18 cellular contexts compared by ENCODE assay signal in genomic region chr14:53814371-53814770, GRCh38.
A peak's percentile ranks its signal among the peaks of the same experiment; 100 is the strongest.
DNase-seq lines count a peak whose midpoint lies in the region; ATAC-seq and TF ChIP-seq lines count a peak whose summit lies in the region.
"Had no signal": no experiment of that assay in that cellular context is flagged by ENCODE, and none has a peak within 500 bp of the region (broad histone marks: within the 10 kb centered on the region; RNA-seq: fewer than 3 reads in every experiment).

No MANE protein-coding gene starts in this region.

- ATAC-seq in HG02623 (IDR thresholded peaks at IDR 0.05; ENCODE audit: unreplicated experiment) (no peak), HG03520 (IDR thresholded peaks at IDR 0.05; ENCODE audit: unreplicated experiment) (no peak)

- no peaks in the 10 kb centered on the region for H3K4me1 ChIP-seq in trophoblast cell (ENCODE audit: control insufficient read depth in 1 of 2, insufficient read depth in 2 of 2, low read length in 2 of 2)

- H2BK120ac ChIP-seq in trophoblast cell (ENCODE audit: insufficient read depth, low read length, poor library complexity) = no peak overlapping the region

- no peaks in the 10 kb centered on the region for H3K79me2 ChIP-seq in trophoblast cell (ENCODE audit: control insufficient read depth, insufficient read depth, low read length, poor library complexity)

- H4K8ac ChIP-seq in trophoblast cell (ENCODE audit: low read depth, low read length) = no peak overlapping the region

- H3K4me3 ChIP-seq in BJ (ENCODE audit: low read depth, low read length) = no peak overlapping the region
- H3K4me3 ChIP-seq in astrocyte of the spinal cord (ENCODE audit: low read depth, low read length) = no peak overlapping the region
- H3K4me3 ChIP-seq in trophoblast cell (ENCODE audit: low read depth, low read length) = no peak overlapping the region

- H3K36me3 ChIP-seq in BJ (ENCODE audit: control insufficient read depth, insufficient read depth, low read length) = no peaks in the 10 kb centered on the region
- H3K36me3 ChIP-seq in trophoblast cell (ENCODE audit: control insufficient read depth in 1 of 2, insufficient read depth in 2 of 2, low read length in 2 of 2) = no peaks in the 10 kb centered on the region

- in situ Hi-C loops in astrocyte of the spinal cord (cut with HindIII; ENCODE audit: low sequenced_read_pairs) = no loop called here

- H3K27me3 ChIP-seq in BJ (ENCODE audit: control insufficient read depth, insufficient read depth, low read length) (peaks cover 4% of the 10 kb centered on the region), trophoblast cell (ENCODE audit: insufficient read depth, low read length) (no peaks in the 10 kb centered on the region)

- POLR2A ChIA-PET in BJ (lab: Charles Lee) = no interaction called here

- H3K9ac ChIP-seq in trophoblast cell (ENCODE audit: low read length) = no peak overlapping the region

- TF ChIP-seq CTCF in BJ (IDR thresholded peaks at IDR 0.05; ENCODE audit: insufficient read depth, low read depth, low read length) = no peak
- TF ChIP-seq CTCF in astrocyte of the spinal cord (IDR thresholded peaks at IDR 0.05; ENCODE audit: low read depth, low read length) = no peak

- H3K4ac ChIP-seq in trophoblast cell (ENCODE audit: low read depth, low read length) = no peak overlapping the region

- H2BK12ac ChIP-seq in trophoblast cell (ENCODE audit: low read length) = no peak overlapping the region

- H3K23ac ChIP-seq in trophoblast cell (ENCODE audit: low read length) = no peak overlapping the region

- WGBS in trophoblast cell (ENCODE audit: extremely low coverage, insufficient coverage, insufficient read length) = no CpG with 5 or more reads among the region's 4 CpGs

- no peak overlapping the region for H3K14ac ChIP-seq in trophoblast cell (ENCODE audit: low read length)

- no peak overlapping the region for H3K4me2 ChIP-seq in trophoblast cell (ENCODE audit: low read length)

- no peak overlapping the region for H2AFZ ChIP-seq in trophoblast cell (ENCODE audit: insufficient read depth, low read length, poor library complexity)

- no peak overlapping the region for H3K18ac ChIP-seq in trophoblast cell (ENCODE audit: low read length)

- no peak overlapping the region for H2AK5ac ChIP-seq in trophoblast cell (ENCODE audit: low read length)

- DNase-seq in BJ (ENCODE audit: low read depth) (peak; percentile 13), astrocyte of the spinal cord (ENCODE audit: low read depth, low spot score) (peak; percentile 9), fibroblast of peridontal ligament (ENCODE audit: extremely low read depth) (peak; percentile 62), trophoblast cell (peak; percentile 34 to 40), NCI-H1930 (lab: John Stamatoyannopoulos, UW) (no peak)
- DNase-seq: AML-193; COR-L47; DMS153; H9; NCI-H1417 treated with DMSO at 0.1 percent for 48 hours; NCI-H2029; NCI-H2171; NCI-H446; NCI-H69; NK-92 treated with Interleukin-12 subunit alpha and Interleukin-12 subunit beta, amount 100 ng/mL, for 24 hours; OCI-M1 had no signal

- H3K79me1 ChIP-seq in trophoblast cell (ENCODE audit: low read length) = no peaks in the 10 kb centered on the region

- no peak overlapping the region for H2BK5ac ChIP-seq in trophoblast cell (ENCODE audit: low read depth, low read length, poor library complexity)

- H4K12ac ChIP-seq in trophoblast cell (ENCODE audit: low read depth, low read length) = no peak overlapping the region

- H4K91ac ChIP-seq in trophoblast cell (ENCODE audit: low read depth, low read length) = no peak overlapping the region

- CTCF ChIA-PET in BJ (lab: Yijun Ruan, JAX) = no interaction called here

- H3K9me3 ChIP-seq in trophoblast cell (ENCODE audit: insufficient read depth, low read depth, low read length) = no peaks in the 10 kb centered on the region

- no peak overlapping the region for H3K27ac ChIP-seq in trophoblast cell (ENCODE audit: low read depth, low read length)

Comparison
In these comparisons a context has a peak if more than half of its experiments do, and no peak if none do; other contexts are left out.
1. DNase-seq: peak in BJ (single experiment), astrocyte of the spinal cord (single experiment), fibroblast of peridontal ligament (single experiment) and trophoblast cell (2 of 2); none in NCI-H1930 (0 of 2).